8 cellular contexts compared by ENCODE assay signal in the genomic region with DNA sequence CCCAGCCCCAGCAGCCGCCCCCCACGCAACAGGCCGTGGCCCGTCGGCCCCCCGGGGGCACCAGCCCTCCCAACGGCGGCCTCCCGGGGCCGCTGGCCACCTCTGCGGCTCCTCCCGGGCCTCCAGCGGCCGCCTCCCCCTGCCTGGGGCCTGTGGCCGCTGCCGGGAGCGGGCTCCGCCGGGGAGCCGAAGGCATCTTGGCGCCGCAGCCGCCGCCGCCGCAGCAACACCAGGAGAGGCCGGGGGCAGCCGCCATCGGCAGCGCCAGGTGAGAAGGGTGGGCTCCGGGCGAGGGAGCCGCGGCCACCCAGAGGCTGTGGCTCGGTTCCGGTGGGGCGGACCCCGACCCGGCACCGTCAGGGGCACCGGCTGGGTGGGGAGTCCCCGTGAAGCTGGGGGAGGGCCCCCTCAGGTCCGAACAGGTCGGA. TPM values are rescaled to one million over a fixed set of nuclear protein-coding genes. Genes with fewer than 3 reads are reported as not detected.
DNase-seq lines count a peak whose midpoint lies in the region; TF ChIP-seq lines count a peak whose summit lies in the region.

No MANE protein-coding gene starts in this region.

- H3K27me3 ChIP-seq in KMS-11 (ENCODE audit: insufficient read depth, low read depth), result no peaks in the 10 kb centered on the region
- H3K27me3 ChIP-seq in mesendoderm (ENCODE audit: insufficient read depth, low read length, poor library complexity), result no peaks in the 10 kb centered on the region

- TF ChIP-seq CTCF in KMS-11 (conservative IDR thresholded peaks at IDR 0.05; ENCODE audit: low read depth, low read length), result no peak
- TF ChIP-seq CTCF in GM13977 (IDR thresholded peaks at IDR 0.05; ENCODE audit: extremely low read depth, insufficient read depth, missing control alignments), result no peak

- H2AFZ ChIP-seq in KMS-11 (ENCODE audit: low read depth), result peak overlapping the region; percentile 52

- peaks cover 8% of the 10 kb centered on the region; the same call in 1 of the 2 replicates for H3K36me3 ChIP-seq in KMS-11 (ENCODE audit: insufficient read depth)
- H3K36me3 ChIP-seq in mesendoderm (ENCODE audit: control insufficient read depth, insufficient read depth, low read length), result peaks cover 12% of the 10 kb centered on the region

- in situ Hi-C loops in GM13977 (cut with MboI; ENCODE audit: low pct_unique_long_range_greater_than_20kb, low sequenced_read_pairs, unreplicated experiment), result no loop called here

- H3K27ac ChIP-seq in KMS-11 (peak overlapping the region; percentile 96), caudate nucleus (ENCODE audit: low read depth, low read length) (peak overlapping the region; percentile 96), mesendoderm (ENCODE audit: low read depth, low read length) (peak overlapping the region; percentile 100)

- H3K4me3 ChIP-seq in KMS-11 (IDR thresholded peaks at IDR 0.05; ENCODE audit: insufficient read depth, low read depth, low read length) (no peak overlapping the region), mesendoderm (ENCODE audit: low read length) (peak overlapping the region; percentile 70)

- H3K4me1 ChIP-seq in KMS-11 (ENCODE audit: low read depth, poor library complexity, severe bottlenecking) (peaks cover 41% of the 10 kb centered on the region), mesendoderm (ENCODE audit: control insufficient read depth, low read depth, low read length) (peaks cover 3% of the 10 kb centered on the region)

- intact Hi-C loops in activated CD4-positive, alpha-beta T cell treated with anti-CD3 and anti-CD28 coated beads, Interleukin-2, amount 10 ng/mL, durations not matched to agents 24 days and 14 days (cut with micrococcal nuclease), result loop anchor here (5.0 to 10.0 kb wide), 3 partner anchors 269 to 1174 kb away; partner anchors contain the start of genes HIRIP3, INO80E, SGF29 and XPO6

- H3K4ac ChIP-seq in mesendoderm (ENCODE audit: low read depth, low read length), result peak overlapping the region; percentile 100

- no peak overlapping the region for H3K23ac ChIP-seq in mesendoderm (ENCODE audit: low read length)

- H4K5ac ChIP-seq in mesendoderm (ENCODE audit: low read length), result no peak overlapping the region

- H2BK120ac ChIP-seq in mesendoderm (ENCODE audit: low read depth, low read length), result peak overlapping the region; percentile 99

- H3K4me2 ChIP-seq in KMS-11 (peak overlapping the region; percentile 92), mesendoderm (ENCODE audit: low read length) (no peak overlapping the region)

- H3K9ac ChIP-seq in KMS-11 (peak overlapping the region; percentile 97), mesendoderm (ENCODE audit: low read length) (peak overlapping the region; percentile 93)

- peaks cover 14% of the 10 kb centered on the region for H3K79me1 ChIP-seq in mesendoderm (ENCODE audit: low read length)

- peak overlapping the region; percentile 100 for H3K27ac Mint-ChIP-seq in activated CD4-positive, alpha-beta T cell treated with anti-CD3 and anti-CD28 coated beads, Interleukin-2, amount 10 ng/mL, durations not matched to agents 24 days and 14 days

- no CpG with 5 or more reads among the region's 44 CpGs for WGBS in mesendoderm (ENCODE audit: extremely low coverage, insufficient coverage, low lambda C conversion rate)

- peaks cover 62% of the 10 kb centered on the region for H3K36me3 Mint-ChIP-seq in activated CD4-positive, alpha-beta T cell treated with anti-CD3 and anti-CD28 coated beads, Interleukin-2, amount 10 ng/mL, durations not matched to agents 24 days and 14 days (ENCODE audit: low read depth)

- H3K79me2 ChIP-seq in KMS-11 (ENCODE audit: insufficient read depth, low read depth) (peaks cover 48% of the 10 kb centered on the region), mesendoderm (ENCODE audit: control insufficient read depth, insufficient read depth, low read length) (peaks cover 37% of the 10 kb centered on the region)

- H2AK5ac ChIP-seq in mesendoderm (ENCODE audit: low read length), result no peak overlapping the region

- peak overlapping the region; percentile 100 for H3K18ac ChIP-seq in mesendoderm (ENCODE audit: low read length)

- H3K4me1 Mint-ChIP-seq in activated CD4-positive, alpha-beta T cell treated with anti-CD3 and anti-CD28 coated beads, Interleukin-2, amount 10 ng/mL, durations not matched to agents 24 days and 14 days, result peaks cover 45% of the 10 kb centered on the region

- no peaks in the 10 kb centered on the region; the same call in 1 of the 2 replicates for H4K20me1 ChIP-seq in KMS-11 (ENCODE audit: insufficient read depth)

- peak overlapping the region; percentile 99 for H4K8ac ChIP-seq in mesendoderm (ENCODE audit: low read depth, low read length)

- H3K56ac ChIP-seq in mesendoderm (ENCODE audit: low read length), result peak overlapping the region; percentile 96

- peak overlapping the region; percentile 73 for H2BK5ac ChIP-seq in mesendoderm (ENCODE audit: low read length)

- H3K27me3 Mint-ChIP-seq in activated CD4-positive, alpha-beta T cell treated with anti-CD3 and anti-CD28 coated beads, Interleukin-2, amount 10 ng/mL, durations not matched to agents 24 days and 14 days, result peaks cover 2% of the 10 kb centered on the region

- peak overlapping the region; percentile 100 for H3K4me3 Mint-ChIP-seq in activated CD4-positive, alpha-beta T cell treated with anti-CD3 and anti-CD28 coated beads, Interleukin-2, amount 10 ng/mL, durations not matched to agents 24 days and 14 days

- DNase-seq in activated CD4-positive, alpha-beta T cell treated with anti-CD3 and anti-CD28 coated beads, Interleukin-2, amount 10 ng/mL, durations not matched to agents 24 days and 14 days, result no peak
- DNase-seq in activated CD4-positive, alpha-beta T cell treated with anti-CD3 and anti-CD28 coated beads for 1 hour, result no peak
- DNase-seq in caudate nucleus (lab: John Stamatoyannopoulos, UW) (peak in 4 of 61 donors; percentile 18 to 65 (median 42)), mesendoderm (no peak), HT-29 (ENCODE audit: low spot score) (no peak), SK-N-DZ (ENCODE audit: low spot score) (no peak), GM13977 (ENCODE audit: low spot score) (no peak)

- no peak overlapping the region for H2BK15ac ChIP-seq in mesendoderm (replicated peaks; ENCODE audit: low read depth)

- H3K9me3 Mint-ChIP-seq in activated CD4-positive, alpha-beta T cell treated with anti-CD3 and anti-CD28 coated beads, Interleukin-2, amount 10 ng/mL, durations not matched to agents 24 days and 14 days, result no peaks in the 10 kb centered on the region

RNA-seq across cellular contexts. Expression of gene ATXN2L, which starts 0.5 kb away (rescaled TPM):
- 299 and 321 TPM in 2 replicates for total RNA-seq in activated CD4-positive, alpha-beta T cell treated with anti-CD3 and anti-CD28 coated beads, Interleukin-2, amount 10 ng/mL, durations not matched to agents 24 days and 14 days
- polyA plus RNA-seq in mesendoderm (2013, experiment 1 of 2), result 201 TPM
- polyA plus RNA-seq in mesendoderm (2013, experiment 2 of 2), result 196 TPM
- 74.1 and 86.9 TPM in 2 replicates for total RNA-seq in HT-29 (2014; rRNA removed; shearing (Covaris generic))
- polyA plus RNA-seq in SK-N-DZ (2014; cell fraction: cytosol; rRNA removed), result 46.8 and 47.0 TPM in 2 replicates
- polyA plus RNA-seq in SK-N-DZ (2014; cell fraction: nucleus; rRNA removed), result 124 and 220 TPM in 2 replicates

RNA-seq across cellular contexts. Expression of gene TUFM, which starts 22.8 kb away (rescaled TPM):
- 276 and 279 TPM in 2 replicates for total RNA-seq in activated CD4-positive, alpha-beta T cell treated with anti-CD3 and anti-CD28 coated beads, Interleukin-2, amount 10 ng/mL, durations not matched to agents 24 days and 14 days
- polyA plus RNA-seq in mesendoderm (2013, experiment 1 of 2), result 162 TPM
- polyA plus RNA-seq in mesendoderm (2013, experiment 2 of 2), result 164 TPM
- 376 and 403 TPM in 2 replicates for total RNA-seq in HT-29 (2014; rRNA removed; shearing (Covaris generic))
- polyA plus RNA-seq in SK-N-DZ (2014; cell fraction: cytosol; rRNA removed), result 285 and 312 TPM in 2 replicates
- polyA plus RNA-seq in SK-N-DZ (2014; cell fraction: nucleus; rRNA removed), result 518 and 753 TPM in 2 replicates

RNA-seq across cellular contexts. Expression of gene SH2B1, which starts 40.3 kb away (rescaled TPM):
- total RNA-seq in activated CD4-positive, alpha-beta T cell treated with anti-CD3 and anti-CD28 coated beads, Interleukin-2, amount 10 ng/mL, durations not matched to agents 24 days and 14 days, result 49.7 and 51.7 TPM in 2 replicates
- polyA plus RNA-seq in mesendoderm (2013, experiment 1 of 2), result 12.7 TPM
- 12.5 TPM for polyA plus RNA-seq in mesendoderm (2013, experiment 2 of 2)
- total RNA-seq in HT-29 (2014; rRNA removed; shearing (Covaris generic)), result 38.9 and 50.2 TPM in 2 replicates
- polyA plus RNA-seq in SK-N-DZ (2014; cell fraction: cytosol; rRNA removed), result 33.3 and 40.4 TPM in 2 replicates
- 79.8 and 99.7 TPM in 2 replicates for polyA plus RNA-seq in SK-N-DZ (2014; cell fraction: nucleus; rRNA removed)

RNA-seq across cellular contexts. Expression of gene ATP2A1, which starts 55.0 kb away (rescaled TPM):
- 1.8 and 2.4 TPM in 2 replicates for total RNA-seq in activated CD4-positive, alpha-beta T cell treated with anti-CD3 and anti-CD28 coated beads, Interleukin-2, amount 10 ng/mL, durations not matched to agents 24 days and 14 days
- 0.44 TPM for polyA plus RNA-seq in mesendoderm (2013, experiment 1 of 2)
- polyA plus RNA-seq in mesendoderm (2013, experiment 2 of 2), result 1.0 TPM
- total RNA-seq in HT-29 (2014; rRNA removed; shearing (Covaris generic)), result 0.83 and 2.6 TPM in 2 replicates
- 0.36 and 2.9 TPM in 2 replicates for polyA plus RNA-seq in SK-N-DZ (2014; cell fraction: cytosol; rRNA removed)
- polyA plus RNA-seq in SK-N-DZ (2014; cell fraction: nucleus; rRNA removed), result 2.8 and 5.4 TPM in 2 replicates
